In genomic region chr3:170180952-170181876, GRCh38 we compare ENCODE assay signal across 8 cellular contexts. TPM values are rescaled to one million over a fixed set of nuclear protein-coding genes. Genes with fewer than 3 reads are reported as not detected.
DNase-seq lines count a peak whose midpoint lies in the region; ATAC-seq, FAIRE-seq and TF ChIP-seq lines count a peak whose summit lies in the region.

A gene with protein sequence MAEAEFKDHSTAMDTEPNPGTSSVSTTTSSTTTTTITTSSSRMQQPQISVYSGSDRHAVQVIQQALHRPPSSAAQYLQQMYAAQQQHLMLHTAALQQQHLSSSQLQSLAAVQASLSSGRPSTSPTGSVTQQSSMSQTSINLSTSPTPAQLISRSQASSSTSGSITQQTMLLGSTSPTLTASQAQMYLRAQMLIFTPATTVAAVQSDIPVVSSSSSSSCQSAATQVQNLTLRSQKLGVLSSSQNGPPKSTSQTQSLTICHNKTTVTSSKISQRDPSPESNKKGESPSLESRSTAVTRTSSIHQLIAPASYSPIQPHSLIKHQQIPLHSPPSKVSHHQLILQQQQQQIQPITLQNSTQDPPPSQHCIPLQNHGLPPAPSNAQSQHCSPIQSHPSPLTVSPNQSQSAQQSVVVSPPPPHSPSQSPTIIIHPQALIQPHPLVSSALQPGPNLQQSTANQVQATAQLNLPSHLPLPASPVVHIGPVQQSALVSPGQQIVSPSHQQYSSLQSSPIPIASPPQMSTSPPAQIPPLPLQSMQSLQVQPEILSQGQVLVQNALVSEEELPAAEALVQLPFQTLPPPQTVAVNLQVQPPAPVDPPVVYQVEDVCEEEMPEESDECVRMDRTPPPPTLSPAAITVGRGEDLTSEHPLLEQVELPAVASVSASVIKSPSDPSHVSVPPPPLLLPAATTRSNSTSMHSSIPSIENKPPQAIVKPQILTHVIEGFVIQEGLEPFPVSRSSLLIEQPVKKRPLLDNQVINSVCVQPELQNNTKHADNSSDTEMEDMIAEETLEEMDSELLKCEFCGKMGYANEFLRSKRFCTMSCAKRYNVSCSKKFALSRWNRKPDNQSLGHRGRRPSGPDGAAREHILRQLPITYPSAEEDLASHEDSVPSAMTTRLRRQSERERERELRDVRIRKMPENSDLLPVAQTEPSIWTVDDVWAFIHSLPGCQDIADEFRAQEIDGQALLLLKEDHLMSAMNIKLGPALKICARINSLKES (minus strand): TSS chr3:170181733. CDS start chr3:170181715, 18 bp downstream.

- H3K27me3 ChIP-seq in DOHH2 (ENCODE audit: control insufficient read depth, low read length) (no peaks in the 10 kb centered on the region), GM23248 (replicated peaks; ENCODE audit: insufficient read depth) (no peaks in the 10 kb centered on the region), Karpas-422 (ENCODE audit: low read length) (no peaks in the 10 kb centered on the region), esophagus muscularis mucosa (no peaks in the 10 kb centered on the region), muscle layer of duodenum (ENCODE audit: low read depth, low read length) (no peaks in the 10 kb centered on the region)

- H3K79me2 ChIP-seq in DOHH2 (ENCODE audit: control insufficient read depth, low read length) (peaks cover 47% of the 10 kb centered on the region), GM23248 (ENCODE audit: insufficient read depth) (peaks cover 52% of the 10 kb centered on the region), Karpas-422 (ENCODE audit: low read length) (peaks cover 50% of the 10 kb centered on the region)

- ATAC-seq in activated T-cell treated with anti-CD3 and anti-CD28 coated beads, Interleukin-2, amount 50 U/mL, for 72 hours (replicated peaks in 1 of 2), result peak; percentile 83 to 87

- H4K20me1 ChIP-seq in DOHH2 (ENCODE audit: control insufficient read depth, insufficient read depth, low read depth, low read length), result peaks cover 3% of the 10 kb centered on the region; the same call in 1 of the 2 replicates
- H4K20me1 ChIP-seq in GM23248 (ENCODE audit: insufficient read depth), result no peaks in the 10 kb centered on the region
- H4K20me1 ChIP-seq in Karpas-422 (ENCODE audit: insufficient read depth, low read depth, low read length), result no peaks in the 10 kb centered on the region

- no peaks in the 10 kb centered on the region for H3K27me3 Mint-ChIP-seq in activated T-cell treated with anti-CD3 and anti-CD28 coated beads, Interleukin-2, amount 50 U/mL, for 72 hours (ENCODE audit: low read depth)

- peak; percentile 96 for DNase-seq in GM23248
- peak; percentile 97 for DNase-seq in Karpas-422
- peak; percentile 87 for DNase-seq in RCC 7860 (ENCODE audit: low spot score)
- DNase-seq in activated T-cell treated with anti-CD3 and anti-CD28 coated beads, Interleukin-2, amount 50 U/mL, for 72 hours, result peak; percentile 94 to 96
- peak; percentile 98 for DNase-seq in esophagus muscularis mucosa (ENCODE audit: extremely low spot score)
- peak; percentile 85 for DNase-seq in stimulated activated CD8-positive, alpha-beta memory T cell treated with anti-CD3 and anti-CD28 coated beads, Interleukin-7, amount 100 ng/mL, for 24 hours (ENCODE audit: low read depth)

- WGBS in GM23248 (ENCODE audit: low coverage in 1 of 2, low lambda C conversion rate in 2 of 2, missing lambda C conversion rate in 2 of 2), 2 experiments, result 1 to 2% methylated on average over 56 to 70 of the region's 70 CpGs
- WGBS in esophagus muscularis mucosa, result 1% methylated on average over 28 of the region's 70 CpGs

- no peak for TF ChIP-seq CTCF in DOHH2 (IDR thresholded peaks at IDR 0.05; ENCODE audit: low read depth, low read length, poor library complexity, severe bottlenecking)
- TF ChIP-seq CTCF in esophagus muscularis mucosa (IDR thresholded peaks at IDR 0.05), result peak in 1 of 3 experiments; percentile 22

- peaks cover 27% of the 10 kb centered on the region for H3K4me1 Mint-ChIP-seq in activated T-cell treated with anti-CD3 and anti-CD28 coated beads, Interleukin-2, amount 50 U/mL, for 72 hours (ENCODE audit: low read depth)

- TF ChIP-seq POLR2A in esophagus muscularis mucosa (IDR thresholded peaks at IDR 0.05; ENCODE audit: low read depth), result peak; percentile 17

- intact Hi-C loops in esophagus muscularis mucosa (cut with DNase I), result loop anchor here (5.0 kb wide), 1 partner anchor 41 kb away; the partner anchor contains the start of gene PRKCI

- H3K4me2 ChIP-seq in DOHH2 (ENCODE audit: low read length) (peak within 1 kb of the TSS; percentile 87), GM23248 (ENCODE audit: unreplicated experiment) (peak within 1 kb of the TSS; percentile 92), Karpas-422 (ENCODE audit: low read depth, low read length, poor library complexity, severe bottlenecking) (peak within 1 kb of the TSS; percentile 84)

- peak; percentile 14 for FAIRE-seq in RCC 7860 (lab: Jason Lieb, UNC)

- in situ Hi-C loops in GM23248 (cut with MboI), result loop anchor here (25.0 kb wide), 1 partner anchor 656 kb away; no protein-coding TSS in a partner anchor

- H3K9me3 ChIP-seq in DOHH2 (ENCODE audit: control insufficient read depth, insufficient read depth, low read length) (no peaks in the 10 kb centered on the region), GM23248 (ENCODE audit: low read depth) (no peaks in the 10 kb centered on the region), Karpas-422 (ENCODE audit: low read length) (no peaks in the 10 kb centered on the region), esophagus muscularis mucosa (no peaks in the 10 kb centered on the region), muscle layer of duodenum (ENCODE audit: control insufficient read depth in 1 of 2, low read length in 2 of 2) (no peaks in the 10 kb centered on the region)

- no peak for TF ChIP-seq EP300 in esophagus muscularis mucosa (IDR thresholded peaks at IDR 0.05)

- H3F3A ChIP-seq in DOHH2 (ENCODE audit: control insufficient read depth, insufficient read depth) (no peaks in the 10 kb centered on the region), GM23248 (ENCODE audit: insufficient read depth) (0 out of 2 replicates have a peak, but pooled peaks cover 4% of the 10 kb centered on the region)

- H3K9me3 Mint-ChIP-seq in activated T-cell treated with anti-CD3 and anti-CD28 coated beads, Interleukin-2, amount 50 U/mL, for 72 hours, result no peaks in the 10 kb centered on the region

- H3K4me3 ChIP-seq in DOHH2 (ENCODE audit: low read length), result peak within 1 kb of the TSS; percentile 91
- H3K4me3 ChIP-seq in GM23248, result peak within 1 kb of the TSS; percentile 93
- peak within 1 kb of the TSS; percentile 73 for H3K4me3 ChIP-seq in Karpas-422 (ENCODE audit: low read length)
- peak within 1 kb of the TSS; percentile 72 to 92 (median 85) for H3K4me3 ChIP-seq in esophagus muscularis mucosa
- peak within 1 kb of the TSS; percentile 85 to 95 for H3K4me3 ChIP-seq in muscle layer of duodenum (ENCODE audit: low read depth in 1 of 2, low read length in 2 of 2)

- peaks cover 21% of the 10 kb centered on the region for H3K4me1 ChIP-seq in DOHH2 (ENCODE audit: control insufficient read depth, low read length)
- peaks cover 15% of the 10 kb centered on the region for H3K4me1 ChIP-seq in GM23248 (ENCODE audit: insufficient read depth)
- peaks cover 19% of the 10 kb centered on the region for H3K4me1 ChIP-seq in Karpas-422 (ENCODE audit: low read length)
- H3K4me1 ChIP-seq in esophagus muscularis mucosa, result peaks cover 18 to 41% (median 37%) of the 10 kb centered on the region in 4 donors
- H3K4me1 ChIP-seq in muscle layer of duodenum (ENCODE audit: control insufficient read depth in 1 of 2, insufficient read depth in 2 of 2, low read length in 2 of 2), result peaks cover 5 to 22% of the 10 kb centered on the region in 2 donors

- H3K36me3 Mint-ChIP-seq in activated T-cell treated with anti-CD3 and anti-CD28 coated beads, Interleukin-2, amount 50 U/mL, for 72 hours (ENCODE audit: insufficient read depth in 2 of 2), result peaks cover 4 to 14% of the 10 kb centered on the region in 2 donors

- H3K9me2 ChIP-seq in DOHH2 (replicated peaks; ENCODE audit: control insufficient read depth, low read length) (no peaks in the 10 kb centered on the region), GM23248 (ENCODE audit: insufficient read depth) (no peaks in the 10 kb centered on the region), Karpas-422 (replicated peaks; ENCODE audit: insufficient read depth, low read length) (no peaks in the 10 kb centered on the region)

- H3K36me3 ChIP-seq in DOHH2 (ENCODE audit: control insufficient read depth, low read length) (peaks cover 49% of the 10 kb centered on the region), GM23248 (ENCODE audit: low read depth) (peaks cover 22% of the 10 kb centered on the region), Karpas-422 (ENCODE audit: insufficient read depth, low read length) (peaks cover 20% of the 10 kb centered on the region), esophagus muscularis mucosa (peaks cover 3 to 26% (median 22%) of the 10 kb centered on the region in 4 donors), muscle layer of duodenum (ENCODE audit: control insufficient read depth in 1 of 2, insufficient read depth in 2 of 2, low read length in 2 of 2) (peaks cover 7 to 14% of the 10 kb centered on the region in 2 donors)

- peak within 1 kb of the TSS; percentile 94 to 96 for H3K4me3 Mint-ChIP-seq in activated T-cell treated with anti-CD3 and anti-CD28 coated beads, Interleukin-2, amount 50 U/mL, for 72 hours

- H3K27ac Mint-ChIP-seq in activated T-cell treated with anti-CD3 and anti-CD28 coated beads, Interleukin-2, amount 50 U/mL, for 72 hours, result peak within 1 kb of the TSS; percentile 99

- H2AFZ ChIP-seq in GM23248 (peak within 1 kb of the TSS; percentile 85), Karpas-422 (ENCODE audit: low read length) (peak within 1 kb of the TSS; percentile 76; the same call in 1 of the 2 replicates)

- H3K27ac ChIP-seq in DOHH2 (ENCODE audit: low read depth, low read length) (peak within 1 kb of the TSS; percentile 59), GM23248 (peak within 1 kb of the TSS; percentile 90), Karpas-422 (ENCODE audit: low read length) (peak within 1 kb of the TSS; percentile 64), esophagus muscularis mucosa (replicated peaks in 1 of 4) (peak within 1 kb of the TSS; percentile 94 to 97 (median 96)), muscle layer of duodenum (ENCODE audit: low read length) (peak within 1 kb of the TSS; percentile 95)

- H3K9ac ChIP-seq in GM23248 (peak within 1 kb of the TSS; percentile 98), Karpas-422 (ENCODE audit: low read length) (peak within 1 kb of the TSS; percentile 89)

RNA-seq across cellular contexts. Expression of the gene that starts here (rescaled TPM):
- 17.5 and 21.9 TPM in 2 replicates for total RNA-seq in GM23248 (2014; rRNA removed; shearing (Covaris generic))
- 68.7 and 72.2 TPM in 2 replicates for polyA plus RNA-seq in GM23248 (2016; fragmentation: Nextera tagmentation; extraction: Ambion mirVana)
- total RNA-seq in Karpas-422 (2014; rRNA removed; shearing (Covaris generic); ENCODE audit: low replicate concordance), result 31.9 and 89.9 TPM in 2 replicates
- total RNA-seq in activated T-cell treated with anti-CD3 and anti-CD28 coated beads, Interleukin-2, amount 50 U/mL, for 72 hours, result 10 to 100 TPM; 71.1 to 71.6 TPM
- total RNA-seq in esophagus muscularis mucosa, result 10 to 100 TPM; 53.7 to 83.1 (median 70.8) TPM

Comparison
In these comparisons a context has a peak if more than half of its experiments do, and no peak if none do; other contexts are left out.
1. Peak in every context shown above with its lines: DNase-seq, ATAC-seq, H3K4me3 ChIP-seq and H3K27ac ChIP-seq.